ENCODE assay signal across 14 cellular contexts in genomic region chr12:93514853-93515252, GRCh38. TPM values are rescaled to one million over a fixed set of nuclear protein-coding genes. Genes with fewer than 3 reads are reported as not detected.
A peak's percentile ranks its signal among the peaks of the same experiment; 100 is the strongest.
DNase-seq lines count a peak whose midpoint lies in the region; ATAC-seq and TF ChIP-seq lines count a peak whose summit lies in the region.
"Had no signal": no experiment of that assay in that cellular context is flagged by ENCODE, and none has a peak within 500 bp of the region (broad histone marks: within the 10 kb centered on the region; RNA-seq: fewer than 3 reads in every experiment).

No MANE protein-coding gene starts in this region.

- no peaks in the 10 kb centered on the region for H3K36me3 ChIP-seq in breast epithelium
- no peaks in the 10 kb centered on the region for H3K36me3 ChIP-seq in right atrium auricular region
- H3K36me3 ChIP-seq: neutrophil, tibial nerve had no signal

- TF ChIP-seq CTCF in MCF 10A (IDR thresholded peaks at IDR 0.05; ENCODE audit: unreplicated experiment), result no peak
- no peak for TF ChIP-seq CTCF in breast epithelium (IDR thresholded peaks at IDR 0.05)
- no peak for TF ChIP-seq CTCF in fibroblast of pulmonary artery (IDR thresholded peaks at IDR 0.05; ENCODE audit: low read length, missing control alignments)
- TF ChIP-seq CTCF in right atrium auricular region (IDR thresholded peaks at IDR 0.05), result no peak

- ATAC-seq in HG02884 (IDR thresholded peaks at IDR 0.05; ENCODE audit: unreplicated experiment), result no peak
- ATAC-seq in activated CD4-positive, CD25-positive, alpha-beta regulatory T cell treated with anti-CD3 and anti-CD28 coated beads, Interleukin-2, amount 50 U/mL, for 24 hours, result no peak

- CTCF ChIA-PET in MCF 10A (lab: Yijun Ruan, JAX), result interaction anchor here (0.7 to 4.3 kb wide), 5 partner anchors 12 to 1235 kb away, joined by 3 to 27 read pairs (median 7); no protein-coding TSS in a partner anchor

- H3K27me3 ChIP-seq in breast epithelium, result no peaks in the 10 kb centered on the region
- H3K27me3 ChIP-seq in right atrium auricular region, result no peaks in the 10 kb centered on the region
- H3K27me3 ChIP-seq: neutrophil, tibial nerve had no signal

- H3K4me3 Mint-ChIP-seq in MCF 10A (ENCODE audit: unreplicated experiment), result no peak overlapping the region
- H3K4me3 Mint-ChIP-seq: activated T-cell treated with anti-CD3 and anti-CD28 coated beads, Interleukin-2, amount 50 U/mL, for 24 hours had no signal

- no peak overlapping the region for H3K4me3 ChIP-seq in breast epithelium
- H3K4me3 ChIP-seq in fibroblast of pulmonary artery (replicated peaks; ENCODE audit: low read depth, low read length), result no peak overlapping the region
- no peak overlapping the region for H3K4me3 ChIP-seq in right atrium auricular region
- H3K4me3 ChIP-seq: lung, tibial nerve had no signal

- no TSS peak for BruUV-seq in MCF 10A (replicated peaks; lab: Mats Ljungman, UMichigan)

- H3K9me3 ChIP-seq in breast epithelium, result no peaks in the 10 kb centered on the region
- H3K9me3 ChIP-seq in right atrium auricular region, result no peaks in the 10 kb centered on the region
- H3K9me3 ChIP-seq: neutrophil, tibial nerve had no signal

- peaks cover 9% of the 10 kb centered on the region for H3K4me1 Mint-ChIP-seq in MCF 10A (ENCODE audit: insufficient read depth, unreplicated experiment)

- TF ChIP-seq POLR2A in breast epithelium (IDR thresholded peaks at IDR 0.05), result no peak

- H3K27ac ChIP-seq in breast epithelium (no peak overlapping the region), right atrium auricular region (no peak overlapping the region)
- H3K27ac ChIP-seq: neutrophil, tibial nerve had no signal

- no peaks in the 10 kb centered on the region for H3K4me1 ChIP-seq in breast epithelium
- H3K4me1 ChIP-seq in right atrium auricular region, result no peaks in the 10 kb centered on the region
- H3K4me1 ChIP-seq: tibial nerve had no signal

- H3K36me3 Mint-ChIP-seq in MCF 10A (ENCODE audit: insufficient read depth, unreplicated experiment), result peaks cover 5% of the 10 kb centered on the region

- H3K27me3 Mint-ChIP-seq in MCF 10A (ENCODE audit: insufficient read depth, unreplicated experiment), result no peaks in the 10 kb centered on the region
- H3K27me3 Mint-ChIP-seq: activated T-cell treated with anti-CD3 and anti-CD28 coated beads, Interleukin-2, amount 50 U/mL, for 24 hours had no signal

- intact Hi-C loops in MCF 10A (cut with micrococcal nuclease) (no loop called here), breast epithelium (cut with DNase I; ENCODE audit: low total_unique reads) (no loop called here)

- no peaks in the 10 kb centered on the region for H3K9me3 Mint-ChIP-seq in MCF 10A (ENCODE audit: unreplicated experiment)
- H3K9me3 Mint-ChIP-seq: activated T-cell treated with anti-CD3 and anti-CD28 coated beads, Interleukin-2, amount 50 U/mL, for 24 hours had no signal

- POLR2A ChIA-PET in MCF 10A (lab: Yijun Ruan, JAX), result interaction anchor here (0.6 to 1.5 kb wide), 4 partner anchors 12 to 769 kb away, joined by 3 to 5 read pairs (median 4); no protein-coding TSS in a partner anchor

- DNase-seq in MCF 10A (ENCODE audit: unreplicated experiment) (peak; percentile 36), breast epithelium (ENCODE audit: low spot score in 2 of 2) (no peak), T1000 (lab: John Stamatoyannopoulos, UW) (peak; percentile 81), fibroblast of pulmonary artery (ENCODE audit: low read depth) (peak; percentile 53), mesenteric fat pad (ENCODE audit: low spot score) (no peak), right atrium auricular region (ENCODE audit: low spot score) (no peak)
- DNase-seq: activated T-cell treated with anti-CD3 and anti-CD28 coated beads, Interleukin-2, amount 50 U/mL, for 24 hours; aorta; effector memory CD4-positive, alpha-beta T cell had no signal

- H3K27ac Mint-ChIP-seq in MCF 10A (ENCODE audit: low read depth, unreplicated experiment), result no peak overlapping the region
- H3K27ac Mint-ChIP-seq: activated T-cell treated with anti-CD3 and anti-CD28 coated beads, Interleukin-2, amount 50 U/mL, for 24 hours had no signal

RNA-seq across cellular contexts. Expression of gene MRPL42, which starts 47.5 kb away (rescaled TPM):
- 76.9 and 90.2 TPM in 2 replicates for total RNA-seq in MCF 10A (2022)
- total RNA-seq in breast epithelium, result 10 to 100 TPM; 24.6 to 62.3 (median 41.0) TPM
- 45.5 TPM for total RNA-seq in mesenteric fat pad
- 10 to 100 TPM; 33.9 to 57.8 TPM for total RNA-seq in right atrium auricular region

RNA-seq across cellular contexts. Expression of gene SOCS2, which starts 57.6 kb away (rescaled TPM):
- total RNA-seq in MCF 10A (2022), result 38.7 and 44.9 TPM in 2 replicates
- 10 to 100 TPM; 29.0 to 59.4 (median 59.0) TPM for total RNA-seq in breast epithelium
- 61.8 TPM for total RNA-seq in mesenteric fat pad
- total RNA-seq in right atrium auricular region, result 10 to 100 TPM; 21.4 to 25.5 TPM

Comparison
In these comparisons a context has a peak if more than half of its experiments do, and no peak if none do; other contexts are left out.
1. DNase-seq: peak in MCF 10A (single experiment), T1000 (single experiment) and fibroblast of pulmonary artery (single experiment); none in breast epithelium (0 of 2), mesenteric fat pad (single experiment) and right atrium auricular region (single experiment).